Comparison of ENCODE assay signal across 9 cellular contexts in the genomic region with DNA sequence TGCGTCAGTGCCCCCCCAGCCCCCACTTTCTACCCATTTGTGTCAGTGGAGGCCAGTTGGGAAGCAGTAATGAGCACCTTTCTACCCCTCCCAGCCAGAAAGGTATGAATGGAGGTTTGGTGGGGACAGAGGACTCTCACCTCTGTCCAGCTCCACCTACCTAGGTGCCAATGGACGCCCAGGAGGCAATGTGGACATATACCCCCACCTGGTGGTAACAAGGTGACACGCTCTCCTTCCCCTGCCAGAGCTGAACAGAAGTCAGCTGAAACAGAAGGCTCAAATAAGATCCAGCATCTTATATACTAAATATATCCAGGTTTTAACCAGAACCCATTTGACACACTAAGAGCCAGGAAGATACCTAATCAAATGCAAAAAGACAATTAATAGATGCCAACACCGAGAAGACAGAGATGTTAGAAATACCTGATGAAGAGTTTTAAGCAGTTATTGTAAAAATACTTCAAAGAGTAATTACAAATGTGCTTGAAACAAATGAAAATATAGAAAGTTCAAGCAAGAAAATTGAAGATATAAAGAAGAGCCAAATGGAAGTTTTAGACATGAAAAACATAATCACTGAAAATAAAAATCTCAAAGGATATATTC. TPM values are rescaled to one million over a fixed set of nuclear protein-coding genes. Genes with fewer than 3 reads are reported as not detected.
A peak's percentile ranks its signal among the peaks of the same experiment; 100 is the strongest.
DNase-seq lines count a peak whose midpoint lies in the region; ATAC-seq and TF ChIP-seq lines count a peak whose summit lies in the region.
"Had no signal": no experiment of that assay in that cellular context is flagged by ENCODE, and none has a peak within 500 bp of the region (broad histone marks: within the 10 kb centered on the region; RNA-seq: fewer than 3 reads in every experiment).

No MANE protein-coding gene starts in this region.

- ATAC-seq in HG03175 (IDR thresholded peaks at IDR 0.05; ENCODE audit: unreplicated experiment): no peak
- ATAC-seq in activated T-cell treated with anti-CD3 and anti-CD28 coated beads, Interleukin-2, amount 50 U/mL, for 4 hours: no peak

- peak; percentile 87 for TF ChIP-seq CTCF in MCF 10A (IDR thresholded peaks at IDR 0.05; ENCODE audit: unreplicated experiment)

- no peaks in the 10 kb centered on the region for H3K4me1 Mint-ChIP-seq in activated CD4-positive, alpha-beta T cell treated with anti-CD3 and anti-CD28 coated beads, Interleukin-2, amount 10 ng/mL, durations not matched to agents 7 days and 5 days
- H3K4me1 Mint-ChIP-seq in activated CD4-positive, alpha-beta T cell treated with anti-CD3 and anti-CD28 coated beads, Interleukin-2, amount 10 ng/mL, durations not matched to agents 24 days and 14 days: no peaks in the 10 kb centered on the region
- H3K4me1 Mint-ChIP-seq in MCF 10A (ENCODE audit: insufficient read depth, unreplicated experiment): no peaks in the 10 kb centered on the region
- H3K4me1 Mint-ChIP-seq in activated T-cell treated with anti-CD3 and anti-CD28 coated beads, Interleukin-2, amount 50 U/mL, for 4 hours (ENCODE audit: low read depth): no peaks in the 10 kb centered on the region

- intact Hi-C loops in activated CD4-positive, alpha-beta T cell treated with anti-CD3 and anti-CD28 coated beads, Interleukin-2, amount 10 ng/mL, durations not matched to agents 24 days and 14 days (cut with micrococcal nuclease): no loop called here
- intact Hi-C loops in MCF 10A (cut with micrococcal nuclease): loop anchor here (1.0 to 5.0 kb wide), 4 partner anchors 41 to 330 kb away; partner anchors contain the start of gene CFAP58

- H3K9me3 Mint-ChIP-seq in activated CD4-positive, alpha-beta T cell treated with anti-CD3 and anti-CD28 coated beads, Interleukin-2, amount 10 ng/mL, durations not matched to agents 7 days and 5 days: no peaks in the 10 kb centered on the region
- H3K9me3 Mint-ChIP-seq in activated CD4-positive, alpha-beta T cell treated with anti-CD3 and anti-CD28 coated beads, Interleukin-2, amount 10 ng/mL, durations not matched to agents 24 days and 14 days: no peaks in the 10 kb centered on the region
- no peaks in the 10 kb centered on the region for H3K9me3 Mint-ChIP-seq in MCF 10A (ENCODE audit: unreplicated experiment)
- H3K9me3 Mint-ChIP-seq in activated T-cell treated with anti-CD3 and anti-CD28 coated beads, Interleukin-2, amount 50 U/mL, for 4 hours: peaks cover 3% of the 10 kb centered on the region

- no peaks in the 10 kb centered on the region for H3K36me3 Mint-ChIP-seq in activated CD4-positive, alpha-beta T cell treated with anti-CD3 and anti-CD28 coated beads, Interleukin-2, amount 10 ng/mL, durations not matched to agents 7 days and 5 days (ENCODE audit: low read depth)
- H3K36me3 Mint-ChIP-seq in activated CD4-positive, alpha-beta T cell treated with anti-CD3 and anti-CD28 coated beads, Interleukin-2, amount 10 ng/mL, durations not matched to agents 24 days and 14 days (ENCODE audit: low read depth): no peaks in the 10 kb centered on the region
- H3K36me3 Mint-ChIP-seq in MCF 10A (ENCODE audit: insufficient read depth, unreplicated experiment): no peaks in the 10 kb centered on the region
- no peaks in the 10 kb centered on the region for H3K36me3 Mint-ChIP-seq in activated T-cell treated with anti-CD3 and anti-CD28 coated beads, Interleukin-2, amount 50 U/mL, for 4 hours (ENCODE audit: insufficient read depth)

- H3K4me3 Mint-ChIP-seq in activated CD4-positive, alpha-beta T cell treated with anti-CD3 and anti-CD28 coated beads, Interleukin-2, amount 10 ng/mL, durations not matched to agents 7 days and 5 days: no peak overlapping the region
- no peak overlapping the region for H3K4me3 Mint-ChIP-seq in activated CD4-positive, alpha-beta T cell treated with anti-CD3 and anti-CD28 coated beads, Interleukin-2, amount 10 ng/mL, durations not matched to agents 24 days and 14 days
- H3K4me3 Mint-ChIP-seq in MCF 10A (ENCODE audit: unreplicated experiment): no peak overlapping the region
- no peak overlapping the region for H3K4me3 Mint-ChIP-seq in activated T-cell treated with anti-CD3 and anti-CD28 coated beads, Interleukin-2, amount 50 U/mL, for 4 hours

- H3K27me3 Mint-ChIP-seq in activated CD4-positive, alpha-beta T cell treated with anti-CD3 and anti-CD28 coated beads, Interleukin-2, amount 10 ng/mL, durations not matched to agents 7 days and 5 days: peaks cover 32% of the 10 kb centered on the region
- H3K27me3 Mint-ChIP-seq in activated CD4-positive, alpha-beta T cell treated with anti-CD3 and anti-CD28 coated beads, Interleukin-2, amount 10 ng/mL, durations not matched to agents 24 days and 14 days: peaks cover 24% of the 10 kb centered on the region
- peaks cover 41% of the 10 kb centered on the region for H3K27me3 Mint-ChIP-seq in MCF 10A (ENCODE audit: insufficient read depth, unreplicated experiment)
- H3K27me3 Mint-ChIP-seq in activated T-cell treated with anti-CD3 and anti-CD28 coated beads, Interleukin-2, amount 50 U/mL, for 4 hours (ENCODE audit: low read depth): peaks cover 31% of the 10 kb centered on the region

- H3K27ac Mint-ChIP-seq in activated CD4-positive, alpha-beta T cell treated with anti-CD3 and anti-CD28 coated beads, Interleukin-2, amount 10 ng/mL, durations not matched to agents 7 days and 5 days: no peak overlapping the region
- H3K27ac Mint-ChIP-seq in activated CD4-positive, alpha-beta T cell treated with anti-CD3 and anti-CD28 coated beads, Interleukin-2, amount 10 ng/mL, durations not matched to agents 24 days and 14 days: no peak overlapping the region
- H3K27ac Mint-ChIP-seq in MCF 10A (ENCODE audit: low read depth, unreplicated experiment): no peak overlapping the region

- no TSS peak for BruUV-seq in MCF 10A (replicated peaks; lab: Mats Ljungman, UMichigan)

- CTCF ChIA-PET in activated CD4-positive, alpha-beta T cell treated with anti-CD3 and anti-CD28 coated beads, Interleukin-2, amount 10 ng/mL, durations not matched to agents 7 days and 5 days (lab: Charles Lee): interaction anchor here (0.8 kb wide), 1 partner anchor 32 kb away, joined by 3 read pairs; no protein-coding TSS in a partner anchor
- CTCF ChIA-PET in MCF 10A (lab: Yijun Ruan, JAX): interaction anchor here (0.6 to 9.3 kb wide), 28 partner anchors 11 to 578 kb away, joined by 3 to 155 read pairs (median 4); no protein-coding TSS in a partner anchor

- DNase-seq in activated CD4-positive, alpha-beta T cell treated with anti-CD3 and anti-CD28 coated beads, Interleukin-2, amount 10 ng/mL, durations not matched to agents 7 days and 5 days: peak; percentile 16
- DNase-seq in activated CD4-positive, alpha-beta T cell treated with anti-CD3 and anti-CD28 coated beads, Interleukin-2, amount 10 ng/mL, durations not matched to agents 24 days and 14 days: no peak
- DNase-seq in LoVo (ENCODE audit: low spot score): peak; percentile 52
- peak; percentile 67 for DNase-seq in MCF 10A (ENCODE audit: unreplicated experiment)
- DNase-seq in renal cortical epithelial cell (ENCODE audit: low read depth): peak; percentile 24
- no peak for DNase-seq in activated T-cell treated with anti-CD3 and anti-CD28 coated beads, Interleukin-2, amount 50 U/mL, for 4 hours
- DNase-seq in hypothalamus (lab: John Stamatoyannopoulos, UW): no peak
- DNase-seq: kidney glomerular epithelial cell had no signal

- POLR2A ChIA-PET in activated CD4-positive, alpha-beta T cell treated with anti-CD3 and anti-CD28 coated beads, Interleukin-2, amount 10 ng/mL, durations not matched to agents 7 days and 5 days (lab: Charles Lee): no interaction called here
- POLR2A ChIA-PET in MCF 10A (lab: Yijun Ruan, JAX): interaction anchor here (0.6 to 1.9 kb wide), 2 partner anchors 50 to 216 kb away, joined by 4 to 12 read pairs; no protein-coding TSS in a partner anchor

RNA-seq across cellular contexts. Expression of gene SORCS3, which starts 18.4 kb away (rescaled TPM):
- under 1 TPM in 1 of 2 experiments, not detected in 1; 0.17 TPM for total RNA-seq in activated CD4-positive, alpha-beta T cell treated with anti-CD3 and anti-CD28 coated beads, Interleukin-2, amount 10 ng/mL, durations not matched to agents 7 days and 5 days
- total RNA-seq in activated CD4-positive, alpha-beta T cell treated with anti-CD3 and anti-CD28 coated beads, Interleukin-2, amount 10 ng/mL, durations not matched to agents 24 days and 14 days: not detected in 2 replicates
- total RNA-seq in MCF 10A (2022): not detected in 2 replicates
- total RNA-seq in renal cortical epithelial cell: 0.70 and 1.4 TPM in 2 replicates
- not detected for total RNA-seq in activated T-cell treated with anti-CD3 and anti-CD28 coated beads, Interleukin-2, amount 50 U/mL, for 4 hours

Comparison
In these comparisons a context has a peak if more than half of its experiments do, and no peak if none do; other contexts are left out.
1. DNase-seq: peak in activated CD4-positive, alpha-beta T cell treated with anti-CD3 and anti-CD28 coated beads, Interleukin-2, amount 10 ng/mL, durations not matched to agents 7 days and 5 days (single experiment), LoVo (single experiment), MCF 10A (single experiment) and renal cortical epithelial cell (single experiment); none in activated CD4-positive, alpha-beta T cell treated with anti-CD3 and anti-CD28 coated beads, Interleukin-2, amount 10 ng/mL, durations not matched to agents 24 days and 14 days (single experiment), activated T-cell treated with anti-CD3 and anti-CD28 coated beads, Interleukin-2, amount 50 U/mL, for 4 hours (single experiment) and hypothalamus (0 of 51).